In genomic region chr9:117835798-117836197, GRCh38 we compare ENCODE assay signal across 19 cellular contexts.
A peak's percentile ranks its signal among the peaks of the same experiment; 100 is the strongest.
DNase-seq lines count a peak whose midpoint lies in the region; ATAC-seq and TF ChIP-seq lines count a peak whose summit lies in the region.
"Had no signal": no experiment of that assay in that cellular context is flagged by ENCODE, and none has a peak within 500 bp of the region (broad histone marks: within the 10 kb centered on the region; RNA-seq: fewer than 3 reads in every experiment).

No MANE protein-coding gene starts in this region.

- peaks cover 14% of the 10 kb centered on the region for H3K4me1 Mint-ChIP-seq in activated T-cell treated with anti-CD3 and anti-CD28 coated beads, Interleukin-2, amount 50 U/mL, for 72 hours (ENCODE audit: low read depth)
- no peaks in the 10 kb centered on the region for H3K4me1 Mint-ChIP-seq in stimulated activated naive B cell treated with anti-CD40 and anti-IgM and Interleukin-4, amounts not matched to agents 10 μg/mL and 1 μg/mL and 100 μg/mL, for 72 hours
- H3K4me1 Mint-ChIP-seq: activated naive CD8-positive, alpha-beta T cell treated with anti-CD3 and anti-CD28 coated beads, Interleukin-2, amount 10 ng/mL, durations not matched to agents 7 days and 5 days had no signal

- H3K9me3 Mint-ChIP-seq in activated T-cell treated with anti-CD3 and anti-CD28 coated beads, Interleukin-2, amount 50 U/mL, for 72 hours: peaks cover 0 to 5% of the 10 kb centered on the region in 2 donors
- H3K9me3 Mint-ChIP-seq in stimulated activated naive B cell treated with anti-CD40 and anti-IgM and Interleukin-4, amounts not matched to agents 10 μg/mL and 1 μg/mL and 100 μg/mL, for 72 hours: no peaks in the 10 kb centered on the region
- H3K9me3 Mint-ChIP-seq: activated naive CD8-positive, alpha-beta T cell treated with anti-CD3 and anti-CD28 coated beads, Interleukin-2, amount 10 ng/mL, durations not matched to agents 7 days and 5 days; memory B cell had no signal

- peak in 1 of 2 donors; percentile 7 for DNase-seq in activated T-cell treated with anti-CD3 and anti-CD28 coated beads, Interleukin-2, amount 50 U/mL, for 72 hours
- DNase-seq in activated T-cell treated with anti-CD3 and anti-CD28 coated beads, Interleukin-2, amount 50 U/mL, for 48 hours: no peak
- no peak for DNase-seq in stimulated activated naive B cell treated with anti-CD40 and anti-IgM and Interleukin-4, amounts not matched to agents 10 μg/mL and 1 μg/mL and 100 μg/mL, for 72 hours
- DNase-seq in EL (no peak), GM20000 (ENCODE audit: low spot score) (no peak), retina (no peak)
- DNase-seq: activated naive CD8-positive, alpha-beta T cell treated with anti-CD3 and anti-CD28 coated beads, Interleukin-2, amount 10 ng/mL, durations not matched to agents 7 days and 5 days; Caco-2; HCEC 1CT; IMR-90; NCI-H1417; NCI-H524 treated with DMSO at 0.1 percent for 48 hours; occipital lobe; spleen; T1000 had no signal

- H3K27ac Mint-ChIP-seq in activated T-cell treated with anti-CD3 and anti-CD28 coated beads, Interleukin-2, amount 50 U/mL, for 72 hours: no peak overlapping the region
- no peak overlapping the region for H3K27ac Mint-ChIP-seq in stimulated activated naive B cell treated with anti-CD40 and anti-IgM and Interleukin-4, amounts not matched to agents 10 μg/mL and 1 μg/mL and 100 μg/mL, for 72 hours
- H3K27ac Mint-ChIP-seq: activated naive CD8-positive, alpha-beta T cell treated with anti-CD3 and anti-CD28 coated beads, Interleukin-2, amount 10 ng/mL, durations not matched to agents 7 days and 5 days; memory B cell had no signal

- peak; percentile 82 to 91 for ATAC-seq in activated T-cell treated with anti-CD3 and anti-CD28 coated beads, Interleukin-2, amount 50 U/mL, for 72 hours (replicated peaks in 1 of 2)
- ATAC-seq in GM21723 (IDR thresholded peaks at IDR 0.05; ENCODE audit: unreplicated experiment) (peak; percentile 96), HG03108 (IDR thresholded peaks at IDR 0.05; ENCODE audit: unreplicated experiment) (peak; percentile 64)
- ATAC-seq in stimulated activated naive B cell treated with anti-CD40 and anti-IgM and Interleukin-4, amounts not matched to agents 10 μg/mL and 1 μg/mL and 100 μg/mL, for 72 hours (replicated peaks): peak; percentile 67 to 78
- ATAC-seq: A549 had no signal

- TF ChIP-seq CTCF in GM20000 (IDR thresholded peaks at IDR 0.05; ENCODE audit: extremely low read depth, missing control alignments): no peak

- H3K4me3 Mint-ChIP-seq in activated T-cell treated with anti-CD3 and anti-CD28 coated beads, Interleukin-2, amount 50 U/mL, for 72 hours: peak overlapping the region in 1 of 2 donors; percentile 25
- no peak overlapping the region for H3K4me3 Mint-ChIP-seq in stimulated activated naive B cell treated with anti-CD40 and anti-IgM and Interleukin-4, amounts not matched to agents 10 μg/mL and 1 μg/mL and 100 μg/mL, for 72 hours
- H3K4me3 Mint-ChIP-seq: activated naive CD8-positive, alpha-beta T cell treated with anti-CD3 and anti-CD28 coated beads, Interleukin-2, amount 10 ng/mL, durations not matched to agents 7 days and 5 days; memory B cell had no signal

- H3K27me3 Mint-ChIP-seq in activated T-cell treated with anti-CD3 and anti-CD28 coated beads, Interleukin-2, amount 50 U/mL, for 72 hours (ENCODE audit: low read depth): peaks cover 21% of the 10 kb centered on the region
- H3K27me3 Mint-ChIP-seq in stimulated activated naive B cell treated with anti-CD40 and anti-IgM and Interleukin-4, amounts not matched to agents 10 μg/mL and 1 μg/mL and 100 μg/mL, for 72 hours: peaks cover 5 to 37% of the 10 kb centered on the region in 2 donors

- H3K36me3 Mint-ChIP-seq in activated T-cell treated with anti-CD3 and anti-CD28 coated beads, Interleukin-2, amount 50 U/mL, for 72 hours (ENCODE audit: insufficient read depth in 2 of 2): peaks cover 1 to 4% of the 10 kb centered on the region in 2 donors
- H3K36me3 Mint-ChIP-seq in stimulated activated naive B cell treated with anti-CD40 and anti-IgM and Interleukin-4, amounts not matched to agents 10 μg/mL and 1 μg/mL and 100 μg/mL, for 72 hours: peaks cover 0 to 4% of the 10 kb centered on the region in 2 donors
- H3K36me3 Mint-ChIP-seq: activated naive CD8-positive, alpha-beta T cell treated with anti-CD3 and anti-CD28 coated beads, Interleukin-2, amount 10 ng/mL, durations not matched to agents 7 days and 5 days; memory B cell had no signal
